In the genomic region with DNA sequence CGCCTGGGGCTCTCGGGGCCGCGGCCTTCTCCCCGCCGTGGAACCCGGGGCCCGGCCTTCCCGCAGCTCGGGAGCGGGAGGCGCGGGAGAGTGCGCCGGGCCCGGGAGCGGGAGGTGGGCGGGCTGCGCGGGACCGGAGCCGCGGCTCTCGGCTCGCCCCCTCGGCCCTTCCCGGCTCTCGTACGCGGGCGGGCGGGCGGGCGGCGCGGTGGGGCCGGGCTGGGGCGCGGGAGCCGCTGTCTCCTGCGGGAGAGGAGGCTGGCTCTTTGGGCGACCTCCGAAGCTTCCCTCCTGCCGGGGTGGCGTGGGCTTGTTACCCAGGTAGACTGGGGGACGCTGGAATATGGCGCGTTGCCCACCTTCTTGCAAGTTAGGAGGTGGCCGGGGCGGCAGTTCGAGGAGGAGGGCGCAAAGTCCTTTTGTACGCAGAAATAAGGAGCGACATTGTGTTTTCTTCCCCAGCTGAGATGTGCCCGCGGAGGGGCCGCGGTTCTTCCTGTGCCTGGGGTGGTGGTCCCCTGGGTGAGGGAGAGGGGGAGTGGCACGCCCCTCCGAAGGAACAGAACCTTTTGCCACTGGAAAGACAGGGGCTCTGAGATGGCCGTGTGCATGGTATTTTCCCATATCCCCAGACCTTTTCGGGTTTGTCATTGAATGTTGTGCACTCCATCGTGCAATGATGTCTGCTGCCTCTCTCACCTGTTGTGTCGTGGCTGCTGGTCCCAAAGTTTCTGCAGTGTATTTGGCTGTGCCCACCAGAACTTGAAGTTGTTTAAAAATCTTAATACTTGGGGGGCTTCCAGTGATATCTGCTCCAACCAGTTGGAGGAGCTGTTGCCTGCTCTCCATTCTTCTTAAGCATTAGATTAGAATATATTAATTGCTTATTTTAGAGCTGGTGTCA, we compare ENCODE assay signal across 8 cellular contexts. TPM values are rescaled to one million over a fixed set of nuclear protein-coding genes. Genes with fewer than 3 reads are reported as not detected.
A peak's percentile ranks its signal among the peaks of the same experiment; 100 is the strongest.
DNase-seq lines count a peak whose midpoint lies in the region; ATAC-seq and TF ChIP-seq lines count a peak whose summit lies in the region.

No MANE protein-coding gene starts in this region.

- H3K9me3 ChIP-seq in SK-N-MC (ENCODE audit: low read depth, low read length) (no peaks in the 10 kb centered on the region), right cardiac atrium (ENCODE audit: control insufficient read depth, low read length) (no peaks in the 10 kb centered on the region), psoas muscle (no peaks in the 10 kb centered on the region)

- under 1% methylated on average over 63 of the region's 64 CpGs for WGBS in right cardiac atrium
- 0% methylated on average over 41 to 64 of the region's 64 CpGs for WGBS in psoas muscle, 3 donors

- H3K9ac ChIP-seq in SK-N-MC (ENCODE audit: insufficient read length) = peak overlapping the region; percentile 80

- H3K27me3 ChIP-seq in right cardiac atrium (ENCODE audit: control insufficient read depth, insufficient read depth) (no peaks in the 10 kb centered on the region), psoas muscle (ENCODE audit: insufficient read depth in 3 of 3, low read length in 2 of 3) (no peaks in the 10 kb centered on the region)

- H3K36me3 ChIP-seq in SK-N-MC (ENCODE audit: insufficient read depth, low read length) = peaks cover 16% of the 10 kb centered on the region
- H3K36me3 ChIP-seq in psoas muscle (ENCODE audit: insufficient read depth in 1 of 2, low read depth in 1 of 2) = peaks cover 0 to 11% of the 10 kb centered on the region in 2 donors

- H3K4me3 ChIP-seq in SK-N-MC (peak overlapping the region; percentile 85), right cardiac atrium (ENCODE audit: low read length) (peak overlapping the region; percentile 97), psoas muscle (peak overlapping the region; percentile 96)

- peak; percentile 3 for ATAC-seq in GM19035 (IDR thresholded peaks at IDR 0.05; ENCODE audit: unreplicated experiment)
- ATAC-seq in right cardiac atrium = peak; percentile 22 to 36
- peak; percentile 18 to 41 (median 28) for ATAC-seq in psoas muscle

- H3K27ac ChIP-seq in SK-N-MC (peak overlapping the region; percentile 94; the same call in 1 of the 2 replicates), angular gyrus (ENCODE audit: low read depth, low read length) (peak overlapping the region; percentile 64), right cardiac atrium (ENCODE audit: low read length) (peak overlapping the region; percentile 98), psoas muscle (peak overlapping the region; percentile 97)

- DNase-seq in Ammon's horn (ENCODE audit: low spot score) = peak; percentile 54
- DNase-seq in HK-2 (ENCODE audit: unreplicated experiment) = peak; percentile 37
- DNase-seq in SK-N-MC (ENCODE audit: low read depth, low spot score) = peak; percentile 48
- peak; percentile 66 to 85 (median 82) for DNase-seq in right cardiac atrium
- peak; percentile 54 to 78 for DNase-seq in psoas muscle
- DNase-seq in T1000 (lab: John Stamatoyannopoulos, UW) = no peak

- H3K4me1 ChIP-seq in right cardiac atrium (ENCODE audit: control insufficient read depth, insufficient read depth, low read length) (peaks cover 2% of the 10 kb centered on the region), psoas muscle (peaks cover 33% of the 10 kb centered on the region)

- intact Hi-C loops in right cardiac atrium (cut with DNase I) (no loop called here), psoas muscle (cut with DNase I) (loop anchor here (5.0 to 10.0 kb wide), 2 partner anchors 215 to 388 kb away; partner anchors contain the start of gene AHCYL2 (in 1 of the 2))

- TF ChIP-seq CTCF in psoas muscle (IDR thresholded peaks at IDR 0.05) = peak; percentile 60

RNA-seq across cellular contexts. Expression of gene NRF1, which starts 0.8 kb away (rescaled TPM):
- total RNA-seq in right cardiac atrium (10 to 100 TPM; 16.5 to 20.0 (median 19.4) TPM), psoas muscle (10 to 100 TPM; 10.0 to 13.7 (median 10.7) TPM)
- polyA plus RNA-seq in right cardiac atrium (5.7 TPM), psoas muscle (1 to 10 TPM; 4.4 to 9.8 (median 4.9) TPM)

Comparison
In these comparisons a context has a peak if more than half of its experiments do, and no peak if none do; other contexts are left out.
1. intact Hi-C loops: an anchor here in psoas muscle (5.0 to 10.0 kb wide); none called in right cardiac atrium.